ENCODE assay signal across 21 cellular contexts in the genomic region with DNA sequence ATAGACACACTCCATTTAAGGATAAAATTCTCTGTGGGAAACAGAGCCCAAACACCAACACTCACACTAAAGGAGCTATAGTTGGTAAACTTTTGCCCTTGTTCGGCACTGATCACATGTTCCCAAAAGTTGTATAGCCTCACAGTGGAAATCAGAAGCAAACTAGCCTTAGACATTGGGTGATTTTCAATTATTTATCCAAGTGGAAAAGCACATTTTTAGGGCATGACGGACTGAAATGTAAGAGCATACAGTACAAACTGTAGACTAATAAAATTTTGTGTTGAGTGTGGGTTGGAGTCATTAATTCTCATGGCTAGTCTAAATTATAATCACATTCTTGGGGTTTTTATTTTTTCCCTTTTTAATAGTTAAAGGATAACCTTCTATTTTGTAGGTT.
DNase-seq lines count a peak whose midpoint lies in the region; ATAC-seq and TF ChIP-seq lines count a peak whose summit lies in the region.
"Had no signal": no experiment of that assay in that cellular context is flagged by ENCODE, and none has a peak within 500 bp of the region (broad histone marks: within the 10 kb centered on the region; RNA-seq: fewer than 3 reads in every experiment).

No MANE protein-coding gene starts in this region.

- intact Hi-C loops in left ventricle myocardium inferior (cut with micrococcal nuclease) (no loop called here), left ventricle myocardium superior (cut with micrococcal nuclease) (no loop called here)

- H3K4me1 Mint-ChIP-seq in neural progenitor cell: peaks cover 7% of the 10 kb centered on the region
- H3K4me1 Mint-ChIP-seq: activated naive CD8-positive, alpha-beta T cell treated with anti-CD3 and anti-CD28 coated beads, Interleukin-2, amount 50 U/mL, for 24 hours; IgD-negative memory B cell; stimulated activated naive CD8-positive, alpha-beta T cell treated with anti-CD3 and anti-CD28 coated beads, Interleukin-15, amount 100 ng/mL, for 72 hours had no signal

- H3K9me3 Mint-ChIP-seq in neural progenitor cell: peaks cover 14% of the 10 kb centered on the region
- H3K9me3 Mint-ChIP-seq: activated naive CD8-positive, alpha-beta T cell treated with anti-CD3 and anti-CD28 coated beads, Interleukin-2, amount 50 U/mL, for 24 hours; activated T-helper 2 cell treated with anti-CD3 and anti-CD28 coated beads, Interferon-gamma antibody, Interleukin-2, Interleukin-4, amounts not matched to agents 10 μg/mL and 5 μg/mL and 100 μg/mL, durations not matched to agents 14 hours and 24 hours and 36 hours; stimulated activated naive CD8-positive, alpha-beta T cell treated with anti-CD3 and anti-CD28 coated beads, Interleukin-15, amount 100 ng/mL, for 72 hours had no signal

- H2AFZ ChIP-seq in neural progenitor cell (replicated peaks): no peak overlapping the region

- H3K4me1 ChIP-seq in left ventricle myocardium inferior: peaks cover 15% of the 10 kb centered on the region
- H3K4me1 ChIP-seq in neural progenitor cell: no peaks in the 10 kb centered on the region
- H3K4me1 ChIP-seq: right lobe of liver had no signal

- no peak overlapping the region for H3K27ac Mint-ChIP-seq in neural progenitor cell
- H3K27ac Mint-ChIP-seq: activated naive CD8-positive, alpha-beta T cell treated with anti-CD3 and anti-CD28 coated beads, Interleukin-2, amount 50 U/mL, for 24 hours; activated T-helper 2 cell treated with anti-CD3 and anti-CD28 coated beads, Interferon-gamma antibody, Interleukin-2, Interleukin-4, amounts not matched to agents 10 μg/mL and 5 μg/mL and 100 μg/mL, durations not matched to agents 14 hours and 24 hours and 36 hours; IgD-negative memory B cell; stimulated activated naive CD8-positive, alpha-beta T cell treated with anti-CD3 and anti-CD28 coated beads, Interleukin-15, amount 100 ng/mL, for 72 hours; type B pancreatic cell had no signal

- DNase-seq in left ventricle myocardium inferior (no peak), left ventricle myocardium superior (no peak), astrocyte of the spinal cord (ENCODE audit: low read depth, low spot score) (peak; percentile 89), foreskin fibroblast (peak; percentile 48 to 83), neural progenitor cell (ENCODE audit: low spot score) (no peak), NCI-H748 treated with DMSO at 0.1 percent for 48 hours (lab: John Stamatoyannopoulos, UW) (no peak)
- DNase-seq: activated naive CD8-positive, alpha-beta T cell treated with anti-CD3 and anti-CD28 coated beads, Interleukin-2, amount 50 U/mL, for 24 hours; NCI-H187; right lobe of liver; RPMI8226; stimulated activated CD4-positive, alpha-beta T cell treated with anti-CD3 and anti-CD28 coated beads, Interleukin-2, amount 100 ng/mL, for 48 hours; stimulated activated naive CD8-positive, alpha-beta T cell treated with anti-CD3 and anti-CD28 coated beads, Interleukin-15, amount 100 ng/mL, for 72 hours had no signal

- H3K27ac ChIP-seq in left ventricle myocardium inferior (replicated peaks) (peak overlapping the region; percentile 39), neural progenitor cell (no peak overlapping the region)
- H3K27ac ChIP-seq: C4-2B, HL-60, right lobe of liver had no signal

- no peaks in the 10 kb centered on the region for H3F3A ChIP-seq in neural progenitor cell (ENCODE audit: low read depth)

- no peaks in the 10 kb centered on the region for H3K79me2 ChIP-seq in neural progenitor cell (ENCODE audit: low read depth)

- H3K27me3 Mint-ChIP-seq in neural progenitor cell (ENCODE audit: insufficient read depth, low read depth): no peaks in the 10 kb centered on the region
- H3K27me3 Mint-ChIP-seq: activated naive CD8-positive, alpha-beta T cell treated with anti-CD3 and anti-CD28 coated beads, Interleukin-2, amount 50 U/mL, for 24 hours; IgD-negative memory B cell; stimulated activated naive CD8-positive, alpha-beta T cell treated with anti-CD3 and anti-CD28 coated beads, Interleukin-15, amount 100 ng/mL, for 72 hours; type B pancreatic cell had no signal

- in situ Hi-C loops in astrocyte of the spinal cord (cut with HindIII; ENCODE audit: low sequenced_read_pairs): no loop called here

- H3K27me3 ChIP-seq in left ventricle myocardium inferior (ENCODE audit: low read depth): no peaks in the 10 kb centered on the region
- H3K27me3 ChIP-seq in neural progenitor cell: no peaks in the 10 kb centered on the region
- H3K27me3 ChIP-seq: right lobe of liver had no signal

- no peaks in the 10 kb centered on the region for H4K20me1 ChIP-seq in neural progenitor cell (ENCODE audit: low read depth)

- H3K4me3 ChIP-seq in left ventricle myocardium inferior (no peak overlapping the region), astrocyte of the spinal cord (ENCODE audit: low read depth, low read length) (no peak overlapping the region), foreskin fibroblast (ENCODE audit: low read depth in 1 of 2, low read length in 2 of 2) (no peak overlapping the region), neural progenitor cell (no peak overlapping the region)
- H3K4me3 ChIP-seq: lung, right lobe of liver had no signal

- H3K36me3 ChIP-seq in left ventricle myocardium inferior (no peaks in the 10 kb centered on the region), neural progenitor cell (no peaks in the 10 kb centered on the region)
- H3K36me3 ChIP-seq: right lobe of liver had no signal

- H3K9me3 ChIP-seq in left ventricle myocardium inferior (replicated peaks): peaks cover 16% of the 10 kb centered on the region
- no peaks in the 10 kb centered on the region for H3K9me3 ChIP-seq in neural progenitor cell (ENCODE audit: low read depth)
- H3K9me3 ChIP-seq: right lobe of liver had no signal

- peaks cover 4% of the 10 kb centered on the region for H3K36me3 Mint-ChIP-seq in neural progenitor cell
- H3K36me3 Mint-ChIP-seq: type B pancreatic cell had no signal

- no peak overlapping the region for H3K4me2 ChIP-seq in neural progenitor cell

- ATAC-seq in left ventricle myocardium superior: no peak
- no peak for ATAC-seq in GM19023 (IDR thresholded peaks at IDR 0.05; ENCODE audit: unreplicated experiment)
- no peak for ATAC-seq in GM18519 (IDR thresholded peaks at IDR 0.05; ENCODE audit: low FRiP score, unreplicated experiment)
- ATAC-seq: activated CD4-positive, CD25-positive, alpha-beta regulatory T cell treated with anti-CD3 and anti-CD28 coated beads, Interleukin-2, amount 50 U/mL, for 24 hours; activated naive CD8-positive, alpha-beta T cell treated with anti-CD3 and anti-CD28 coated beads, Interleukin-2, amount 50 U/mL, for 24 hours; right lobe of liver; stimulated activated naive CD8-positive, alpha-beta T cell treated with anti-CD3 and anti-CD28 coated beads, Interleukin-15, amount 100 ng/mL, for 72 hours had no signal

- H3K4me3 Mint-ChIP-seq in neural progenitor cell: no peak overlapping the region
- H3K4me3 Mint-ChIP-seq: activated naive CD8-positive, alpha-beta T cell treated with anti-CD3 and anti-CD28 coated beads, Interleukin-2, amount 50 U/mL, for 24 hours; IgD-negative memory B cell; stimulated activated naive CD8-positive, alpha-beta T cell treated with anti-CD3 and anti-CD28 coated beads, Interleukin-15, amount 100 ng/mL, for 72 hours; type B pancreatic cell had no signal

- no peak for TF ChIP-seq CTCF in left ventricle myocardium inferior (IDR thresholded peaks at IDR 0.05; ENCODE audit: borderline replicate concordance)
- TF ChIP-seq CTCF in astrocyte of the spinal cord (IDR thresholded peaks at IDR 0.05; ENCODE audit: low read depth, low read length): no peak
- no peak for TF ChIP-seq CTCF in foreskin fibroblast (IDR thresholded peaks at IDR 0.05; ENCODE audit: low read depth, low read length)
- no peak for TF ChIP-seq CTCF in neural progenitor cell (IDR thresholded peaks at IDR 0.05)

- H3K9ac ChIP-seq in neural progenitor cell: no peak overlapping the region

Comparison
In these comparisons a context has a peak if more than half of its experiments do, and no peak if none do; other contexts are left out.
1. DNase-seq: peak in astrocyte of the spinal cord (single experiment) and foreskin fibroblast (2 of 2); none in left ventricle myocardium inferior (single experiment), left ventricle myocardium superior (single experiment), neural progenitor cell (single experiment) and NCI-H748 treated with DMSO at 0.1 percent for 48 hours (single experiment).